In the genomic region with DNA sequence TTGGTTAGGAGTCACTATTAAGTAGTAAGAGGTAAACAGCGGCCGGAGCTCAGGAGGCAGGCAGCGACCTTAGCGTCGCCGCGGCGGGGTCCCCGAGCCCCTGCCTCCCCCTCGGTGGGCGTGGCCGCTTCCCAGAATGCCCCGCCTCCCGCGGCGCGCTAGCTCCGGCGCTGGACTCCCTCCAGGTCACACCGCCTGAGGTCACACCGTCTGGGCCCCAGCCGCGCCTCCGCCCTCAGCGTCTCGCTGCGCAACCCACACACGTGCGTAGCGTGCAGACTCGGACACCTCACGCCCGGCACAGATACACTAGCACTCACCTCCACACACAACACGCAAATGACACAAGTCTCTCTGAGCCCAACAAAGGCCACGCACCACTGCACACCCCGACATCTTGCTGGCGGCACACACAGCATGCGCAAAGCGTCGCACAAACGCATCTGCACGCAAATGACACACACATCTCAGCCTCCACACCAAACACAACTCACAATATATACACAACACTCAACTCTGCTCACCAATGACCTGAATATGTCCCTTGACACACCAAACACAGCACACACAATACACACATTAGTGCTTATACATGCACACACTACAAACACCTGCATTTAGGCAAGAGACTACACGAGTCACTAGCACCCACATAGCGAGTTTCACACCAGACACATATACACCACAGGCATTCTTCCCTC, we compare ENCODE assay signal across 12 cellular contexts. TPM values are rescaled to one million over a fixed set of nuclear protein-coding genes. Genes with fewer than 3 reads are reported as not detected.
DNase-seq lines count a peak whose midpoint lies in the region; ATAC-seq and TF ChIP-seq lines count a peak whose summit lies in the region.
"Had no signal": no experiment of that assay in that cellular context is flagged by ENCODE, and none has a peak within 500 bp of the region (broad histone marks: within the 10 kb centered on the region; RNA-seq: fewer than 3 reads in every experiment).

No MANE protein-coding gene starts in this region.

- peak overlapping the region; percentile 30 for H3K4me3 ChIP-seq in H7 (ENCODE audit: insufficient read depth, low read depth, low read length)
- H3K4me3 ChIP-seq in coronary artery: peak overlapping the region; percentile 62
- peak overlapping the region; percentile 15 for H3K4me3 ChIP-seq in retinal pigment epithelial cell (ENCODE audit: low read length)

- no peak overlapping the region for H3K27ac ChIP-seq in coronary artery

- no peaks in the 10 kb centered on the region for H3K36me3 ChIP-seq in H7 (replicated peaks; ENCODE audit: control insufficient read depth, insufficient read depth, low read length)

- no peaks in the 10 kb centered on the region for H3K27me3 ChIP-seq in H7 (ENCODE audit: control insufficient read depth, insufficient read depth, low read length)

- DNase-seq in H7 (peak; percentile 98), coronary artery (ENCODE audit: low spot score) (no peak), iPS-NIHi11 (ENCODE audit: low spot score) (peak; percentile 93), retinal pigment epithelial cell (ENCODE audit: low read depth) (no peak), NCI-H446 (lab: John Stamatoyannopoulos, UW) (no peak)
- DNase-seq: CD8-positive, alpha-beta memory T cell; effector memory CD8-positive, alpha-beta T cell; Kasumi-1 had no signal

- ATAC-seq in HG02852 (IDR thresholded peaks at IDR 0.05; ENCODE audit: unreplicated experiment): no peak
- no peak for ATAC-seq in GM18870 (IDR thresholded peaks at IDR 0.05; ENCODE audit: unreplicated experiment)
- no peak for ATAC-seq in GM21723 (IDR thresholded peaks at IDR 0.05; ENCODE audit: unreplicated experiment)
- ATAC-seq: effector memory CD8-positive, alpha-beta T cell had no signal

- TF ChIP-seq CTCF in coronary artery (IDR thresholded peaks at IDR 0.05): no peak
- no peak for TF ChIP-seq CTCF in retinal pigment epithelial cell (conservative IDR thresholded peaks at IDR 0.05; ENCODE audit: low read depth, low read length)

RNA-seq across cellular contexts. Expression of a gene that starts 17.6 kb away (rescaled TPM):
- total RNA-seq in H7 (2014; rRNA removed; shearing (Covaris generic)): 0.28 and 0.55 TPM in 2 replicates

RNA-seq across cellular contexts. Expression of a gene that starts 36.7 kb away (rescaled TPM):
- not detected in 2 replicates for total RNA-seq in H7 (2014; rRNA removed; shearing (Covaris generic))
- total RNA-seq: activated T-helper 2 cell treated with anti-CD3 and anti-CD28 coated beads, Interferon-gamma antibody, Interleukin-2, Interleukin-4, amounts not matched to agents 10 μg/mL and 5 μg/mL and 100 μg/mL, durations not matched to agents 14 hours and 24 hours and 36 hours; CD8-positive, alpha-beta memory T cell had no signal

Comparison
In these comparisons a context has a peak if more than half of its experiments do, and no peak if none do; other contexts are left out.
1. DNase-seq: peak in H7 (single experiment) and iPS-NIHi11 (single experiment); none in coronary artery (single experiment), retinal pigment epithelial cell (single experiment) and NCI-H446 (0 of 2).
2. Peak in every context shown above with its lines, with median percentiles within 50 percentile points of each other: H3K4me3 ChIP-seq.